Comparison of ENCODE assay signal across 14 cellular contexts in the genomic region with DNA sequence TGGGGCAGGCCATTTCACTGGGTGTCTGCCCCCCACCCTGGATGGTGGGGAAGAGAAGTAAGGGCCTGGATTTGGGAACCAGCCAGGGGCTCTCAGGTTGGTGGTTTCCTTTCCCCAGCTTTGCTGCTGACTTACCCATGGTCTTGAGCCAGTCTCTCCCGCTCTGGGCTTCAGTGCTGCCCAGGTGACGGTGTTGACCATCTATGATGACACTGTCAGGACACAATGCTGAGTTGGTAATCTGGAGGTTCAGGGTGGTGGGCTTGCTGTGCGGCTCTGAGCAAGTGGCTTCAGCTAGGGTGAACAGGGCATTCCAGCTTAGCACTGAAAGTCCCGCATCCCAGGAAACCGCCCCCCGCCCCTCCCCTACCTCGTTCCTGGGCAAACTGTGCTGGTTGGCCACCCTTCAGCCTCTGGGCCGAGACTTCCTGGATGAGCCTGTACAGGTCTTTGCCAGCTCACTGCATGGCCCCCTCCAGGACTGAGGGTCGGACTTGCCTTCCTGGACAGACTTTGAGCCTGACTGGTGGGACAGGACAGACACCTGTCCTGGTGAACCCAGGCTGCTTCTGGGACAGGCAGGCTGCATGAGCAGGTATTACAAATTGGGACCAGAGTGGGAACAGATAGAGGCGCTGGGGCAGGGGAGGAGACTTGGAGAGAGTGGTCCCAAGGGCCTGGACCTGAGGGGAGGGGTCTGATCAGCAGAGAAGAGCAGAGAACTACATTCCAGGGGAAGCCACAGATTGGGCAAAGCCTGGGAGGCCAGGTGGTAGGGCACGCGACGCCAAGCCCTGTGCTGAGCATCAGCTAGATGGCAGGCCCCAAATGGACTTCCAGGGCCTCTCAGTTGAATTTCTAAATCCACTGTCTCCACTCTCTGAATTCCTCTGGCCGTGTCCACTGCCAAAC. TPM values are rescaled to one million over a fixed set of nuclear protein-coding genes. Genes with fewer than 3 reads are reported as not detected.
DNase-seq lines count a peak whose midpoint lies in the region; ATAC-seq, FAIRE-seq and TF ChIP-seq lines count a peak whose summit lies in the region.
"Had no signal": no experiment of that assay in that cellular context is flagged by ENCODE, and none has a peak within 500 bp of the region (broad histone marks: within the 10 kb centered on the region; RNA-seq: fewer than 3 reads in every experiment).

No MANE protein-coding gene starts in this region.

- intact Hi-C loops in prostate gland (cut with DNase I), result no loop called here

- no peak overlapping the region for H3K18ac ChIP-seq in H1 (ENCODE audit: extremely low read depth, low read length)

- peak overlapping the region; percentile 27; the same call in 1 of the 2 replicates for H3K9ac ChIP-seq in MM.1S (ENCODE audit: low read length)
- no peak overlapping the region for H3K9ac ChIP-seq in H1 (replicated peaks in 1 of 4; ENCODE audit: extremely low read depth in 1 of 4, low read depth in 3 of 4, low read length in 3 of 4)

- H3K79me2 ChIP-seq in MM.1S (ENCODE audit: low read length) (no peaks in the 10 kb centered on the region), H1 (ENCODE audit: control insufficient read depth in 1 of 2, insufficient read depth in 2 of 2, low read length in 2 of 2) (no peaks in the 10 kb centered on the region)

- DNase-seq in CD4-positive, CD25-positive, alpha-beta regulatory T cell, result no peak
- no peak for DNase-seq in MM.1S
- DNase-seq in H1 (ENCODE audit: low read depth in 1 of 2, low spot score in 2 of 2), result no peak
- DNase-seq in prostate gland (ENCODE audit: low spot score), result no peak
- no peak for DNase-seq in NCI-H446 (lab: John Stamatoyannopoulos, UW)
- no peak for DNase-seq in NCI-H1105 treated with DMSO at 0.1 percent for 48 hours (lab: John Stamatoyannopoulos, UW)
- DNase-seq: MG63, NCI-H446 treated with DMSO at 0.1 percent for 48 hours had no signal

- no peaks in the 10 kb centered on the region for H3F3A ChIP-seq in MM.1S (ENCODE audit: insufficient read depth, low read length)

- H3K4me3 Mint-ChIP-seq in CD4-positive, CD25-positive, alpha-beta regulatory T cell, result peak overlapping the region in 3 of 4 donors; percentile 68 to 77 (median 76)

- H4K8ac ChIP-seq in H1 (ENCODE audit: extremely low read depth, insufficient read depth, low read length), result no peak overlapping the region; the same call in 1 of the 2 replicates

- H3K27ac Mint-ChIP-seq in CD4-positive, CD25-positive, alpha-beta regulatory T cell, result peak overlapping the region; percentile 79 to 96 (median 93)

- no peak overlapping the region for H3K14ac ChIP-seq in H1 (ENCODE audit: insufficient read length)

- H3K56ac ChIP-seq in H1 (replicated peaks; ENCODE audit: insufficient read length, low read depth, low read length), result no peak overlapping the region

- H2BK5ac ChIP-seq in H1 (ENCODE audit: low read depth, low read length), result no peak overlapping the region

- no peak for FAIRE-seq in H1 (lab: Jason Lieb, UNC)

- peak overlapping the region; percentile 61 for H3K4me3 ChIP-seq in CD4-positive, CD25-positive, alpha-beta regulatory T cell (ENCODE audit: low read depth, low read length)
- H3K4me3 ChIP-seq in MM.1S (ENCODE audit: low read length) (no peak overlapping the region; the same call in 1 of the 2 replicates), H1 (ENCODE audit: extremely low read depth in 1 of 4, insufficient read depth in 2 of 4, low read depth in 3 of 4, low read length in 4 of 4) (no peak overlapping the region), prostate gland (no peak overlapping the region)
- H3K4me3 ChIP-seq: MG63, ovary, SJSA1, thoracic aorta had no signal

- peaks cover 5 to 77% (median 26%) of the 10 kb centered on the region in 4 donors for H3K4me1 Mint-ChIP-seq in CD4-positive, CD25-positive, alpha-beta regulatory T cell

- H2AFZ ChIP-seq in MM.1S (ENCODE audit: low read length) (peak overlapping the region; percentile 80), H1 (ENCODE audit: low read length) (no peak overlapping the region)

- H3K36me3 ChIP-seq in CD4-positive, CD25-positive, alpha-beta regulatory T cell (ENCODE audit: control insufficient read depth, insufficient read depth, low read length), result no peaks in the 10 kb centered on the region
- H3K36me3 ChIP-seq in MM.1S (replicated peaks; ENCODE audit: insufficient read depth, low read length) (no peaks in the 10 kb centered on the region), H1 (ENCODE audit: control insufficient read depth in 2 of 4, insufficient read depth in 4 of 4, low read length in 3 of 4) (no peaks in the 10 kb centered on the region), prostate gland (no peaks in the 10 kb centered on the region)
- H3K36me3 ChIP-seq: MG63, ovary, SJSA1, thoracic aorta had no signal

- no peak overlapping the region for H2BK120ac ChIP-seq in H1 (replicated peaks; ENCODE audit: low read depth, low read length)

- no peak overlapping the region for H2BK12ac ChIP-seq in H1 (ENCODE audit: low read depth, low read length)

- H3K9me3 ChIP-seq in CD4-positive, CD25-positive, alpha-beta regulatory T cell (ENCODE audit: control insufficient read depth in 2 of 2, low read length in 2 of 2), result no peaks in the 10 kb centered on the region
- H3K9me3 ChIP-seq in MM.1S (replicated peaks; ENCODE audit: insufficient read depth, low read length) (no peaks in the 10 kb centered on the region), H1 (ENCODE audit: insufficient read depth in 2 of 2, low read depth in 1 of 2, low read length in 1 of 2) (no peaks in the 10 kb centered on the region), prostate gland (no peaks in the 10 kb centered on the region)
- H3K9me3 ChIP-seq: MG63, ovary, SJSA1, thoracic aorta had no signal

- H3K4me1 ChIP-seq in CD4-positive, CD25-positive, alpha-beta regulatory T cell (ENCODE audit: control insufficient read depth, insufficient read depth, low read length, poor library complexity, severe bottlenecking), result peaks cover 43% of the 10 kb centered on the region
- H3K4me1 ChIP-seq in MM.1S (ENCODE audit: low read length) (peaks cover 23% of the 10 kb centered on the region), H1 (replicated peaks in 1 of 4; ENCODE audit: control insufficient read depth in 3 of 4, insufficient read depth in 4 of 4, low read length in 3 of 4) (peaks cover 3 to 19% (median 13%) of the 10 kb centered on the region in 4 experiments), prostate gland (replicated peaks) (peaks cover 11% of the 10 kb centered on the region)

- no peaks in the 10 kb centered on the region for H4K20me1 ChIP-seq in MM.1S (ENCODE audit: insufficient read depth, low read length)
- peaks cover 0 to 3% of the 10 kb centered on the region in 2 experiments for H4K20me1 ChIP-seq in H1 (replicated peaks in 1 of 2; ENCODE audit: control insufficient read depth in 1 of 2, insufficient read depth in 2 of 2, low read length in 2 of 2)

- H3K79me1 ChIP-seq in H1 (ENCODE audit: low read depth, low read length), result no peaks in the 10 kb centered on the region

- no peak for ATAC-seq in CD4-positive, CD25-positive, alpha-beta regulatory T cell (ENCODE audit: low read depth in 2 of 2)
- ATAC-seq in GM21576 (IDR thresholded peaks at IDR 0.05; ENCODE audit: unreplicated experiment) (no peak), GM21737 (IDR thresholded peaks at IDR 0.05; ENCODE audit: unreplicated experiment) (no peak)

- H3K27ac ChIP-seq in CD4-positive, CD25-positive, alpha-beta regulatory T cell (ENCODE audit: insufficient read depth, low read length, poor library complexity, severe bottlenecking), result peak overlapping the region; percentile 76
- H3K27ac ChIP-seq in MM.1S (ENCODE audit: low read length), result peak overlapping the region; percentile 54; the same call in 1 of the 2 replicates
- H3K27ac ChIP-seq in H1 (ENCODE audit: low read depth, low read length), result no peak overlapping the region
- peak overlapping the region; percentile 8 to 47 for H3K27ac ChIP-seq in prostate gland
- H3K27ac ChIP-seq: ovary, SJSA1, thoracic aorta had no signal

- CTCF ChIA-PET in H1 (lab: Charles Lee; ENCODE audit: partially characterized antibody), result interaction anchor here (1.2 to 3.0 kb wide), 5 partner anchors 15 to 147 kb away, joined by 3 to 10 read pairs (median 4); no protein-coding TSS in a partner anchor

- WGBS in H1 (ENCODE audit: extremely low coverage in 1 of 2, insufficient coverage in 1 of 2, insufficient read length in 1 of 2, insufficient replicate concordance in 2 of 2, low coverage in 1 of 2, low lambda C conversion rate in 2 of 2, missing lambda C conversion rate in 1 of 2), 2 experiments, result 86% methylated on average over 14 of the region's 14 CpGs; no CpG with 5 or more reads in 1 of the 2 experiments
- 64% methylated on average over 14 of the region's 14 CpGs for WGBS in prostate gland

- no peak overlapping the region for H2BK20ac ChIP-seq in H1 (ENCODE audit: low read length)

- POLR2A ChIA-PET in H1 (lab: Charles Lee; ENCODE audit: partially characterized antibody), result interaction anchor here (0.6 to 1.3 kb wide), 2 partner anchors 74 to 1004 kb away, joined by 3 to 4 read pairs; no protein-coding TSS in a partner anchor

- no peak overlapping the region for H2BK15ac ChIP-seq in H1 (ENCODE audit: low read length)

- H3K23ac ChIP-seq in H1 (ENCODE audit: insufficient read length), result no peak overlapping the region

- H3K9me2 ChIP-seq in MM.1S (replicated peaks; ENCODE audit: insufficient read depth, low read length), result no peaks in the 10 kb centered on the region

- H3K4ac ChIP-seq in H1 (replicated peaks; ENCODE audit: insufficient read length, low read depth, low read length), result no peak overlapping the region

- no peak overlapping the region for H4K5ac ChIP-seq in H1 (ENCODE audit: insufficient read length, low read depth, low read length)

- H2AK5ac ChIP-seq in H1 (ENCODE audit: low read depth, low read length), result no peak overlapping the region

- peak overlapping the region; percentile 79 for H4K91ac ChIP-seq in H1 (replicated peaks; ENCODE audit: insufficient read length, low read length)

- no peaks in the 10 kb centered on the region for H3K23me2 ChIP-seq in H1 (ENCODE audit: low read depth, low read length)

- no peak for TF ChIP-seq RAD21 in H1 (IDR thresholded peaks at IDR 0.05 in 1 of 2, conservative IDR thresholded peaks at IDR 0.05 in 1 of 2; ENCODE audit: low read depth in 2 of 2, low read length in 2 of 2)

- no peaks in the 10 kb centered on the region for H3K36me3 Mint-ChIP-seq in CD4-positive, CD25-positive, alpha-beta regulatory T cell
- H3K36me3 Mint-ChIP-seq: brain had no signal

- H3K27me3 Mint-ChIP-seq in CD4-positive, CD25-positive, alpha-beta regulatory T cell, result no peaks in the 10 kb centered on the region

- H3K4me2 ChIP-seq in MM.1S (ENCODE audit: low read depth, low read length) (peak overlapping the region; percentile 55; the same call in 1 of the 2 replicates), H1 (ENCODE audit: insufficient read depth in 1 of 2, low read depth in 2 of 2, low read length in 2 of 2) (no peak overlapping the region)

- no peaks in the 10 kb centered on the region for H3K9me3 Mint-ChIP-seq in CD4-positive, CD25-positive, alpha-beta regulatory T cell

- TF ChIP-seq EP300 in H1 (IDR thresholded peaks at IDR 0.05; ENCODE audit: borderline replicate concordance in 1 of 2, low read depth in 2 of 2, low read length in 2 of 2), result no peak

- TF ChIP-seq POLR2A in H1 (IDR thresholded peaks at IDR 0.05; ENCODE audit: control extremely low read depth in 1 of 2, low read depth in 2 of 2, low read length in 2 of 2) (no peak), prostate gland (IDR thresholded peaks at IDR 0.05) (no peak)

- no peak for TF ChIP-seq CTCF in MM.1S (IDR thresholded peaks at IDR 0.05; ENCODE audit: low read length)
- TF ChIP-seq CTCF in H1 (IDR thresholded peaks at IDR 0.05; ENCODE audit: control extremely low read depth in 1 of 3, insufficient read depth in 1 of 3, low read depth in 1 of 3, low read length in 3 of 3), result no peak
- TF ChIP-seq CTCF in prostate gland (IDR thresholded peaks at IDR 0.05), result no peak

- no peaks in the 10 kb centered on the region for H3K27me3 ChIP-seq in CD4-positive, CD25-positive, alpha-beta regulatory T cell (ENCODE audit: control insufficient read depth, insufficient read depth, low read length)
- no peaks in the 10 kb centered on the region for H3K27me3 ChIP-seq in MM.1S (replicated peaks; ENCODE audit: insufficient read depth, low read length)
- H3K27me3 ChIP-seq in H1 (replicated peaks in 1 of 4; ENCODE audit: control insufficient read depth in 3 of 4, extremely low read depth in 1 of 4, insufficient read depth in 3 of 4, low read length in 3 of 4), result no peaks in the 10 kb centered on the region; a peak in 2 of 7 replicates
- no peaks in the 10 kb centered on the region for H3K27me3 ChIP-seq in prostate gland (replicated peaks; ENCODE audit: insufficient read depth)
- H3K27me3 ChIP-seq: MG63, ovary, SJSA1 had no signal

RNA-seq across cellular contexts. Expression of a gene that starts 19.9 kb away (rescaled TPM):
- 34.8 TPM for total RNA-seq in CD4-positive, CD25-positive, alpha-beta regulatory T cell
- 1 to 10 TPM; 1.5 to 2.3 (median 1.9) TPM for polyA plus RNA-seq in CD4-positive, CD25-positive, alpha-beta regulatory T cell
- total RNA-seq in H1 (2021; fragmentation: NEBNext Ultra II Directional; extraction: Animal tissue kit (Norgen Biotek cat#: 25700)), result 28.0 and 29.7 TPM in 2 replicates
- polyA plus RNA-seq in H1 (2011; rRNA removed), result 8.1 and 17.1 TPM in 2 replicates
- 7.4 TPM for polyA plus RNA-seq in H1 (2011; cell fraction: cytosol; rRNA removed)
- polyA plus RNA-seq in H1 (2011; cell fraction: nucleus; rRNA removed), result 33.0 TPM
- polyA plus RNA-seq in H1 (2012, experiment 1 of 2), result 17.4 to 25.1 TPM (median 23.6 TPM) in 4 replicates
- 13.4 TPM for polyA plus RNA-seq in H1 (2012, experiment 2 of 2)
- 11.4 TPM for polyA plus RNA-seq in H1 (2013, experiment 1 of 2)
- polyA plus RNA-seq in H1 (2013, experiment 2 of 2), result 10.1 TPM
- polyA minus RNA-seq in H1 (2011; rRNA and poly(A)+ RNA removed), result 9.1 and 16.3 TPM in 2 replicates
- polyA minus RNA-seq in H1 (2011; cell fraction: cytosol; rRNA and poly(A)+ RNA removed), result 19.2 TPM
- 24.4 TPM for polyA minus RNA-seq in H1 (2011; cell fraction: nucleus; rRNA and poly(A)+ RNA removed)
- 10 to 100 TPM; 69.6 to 78.5 TPM for total RNA-seq in prostate gland
